Comparison of ENCODE assay signal across 10 cellular contexts in the genomic region with DNA sequence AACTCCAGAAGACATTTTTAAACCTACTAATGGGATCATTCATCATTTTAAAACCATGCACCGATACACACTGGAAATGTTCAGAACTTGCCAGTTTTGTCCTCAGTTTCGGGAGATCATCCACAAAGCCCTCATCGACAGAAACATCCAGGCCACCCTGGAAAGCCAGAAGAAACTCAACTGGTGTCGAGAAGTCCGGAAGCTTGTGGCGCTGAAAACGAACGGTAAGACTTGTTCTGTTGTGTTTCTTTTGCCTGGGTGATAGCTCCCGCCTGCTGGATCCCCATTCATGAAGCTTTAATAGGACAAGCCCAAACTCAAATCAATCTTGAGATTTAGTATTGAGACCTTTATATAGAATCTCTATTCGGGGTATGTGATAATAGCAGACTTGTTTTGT. TPM values are rescaled to one million over a fixed set of nuclear protein-coding genes. Genes with fewer than 3 reads are reported as not detected.
DNase-seq lines count a peak whose midpoint lies in the region; ATAC-seq and TF ChIP-seq lines count a peak whose summit lies in the region.
"Had no signal": no experiment of that assay in that cellular context is flagged by ENCODE, and none has a peak within 500 bp of the region (broad histone marks: within the 10 kb centered on the region; RNA-seq: fewer than 3 reads in every experiment).

No MANE protein-coding gene starts in this region.

- H3K4me1 Mint-ChIP-seq in IgD-negative memory B cell: peaks cover 54 to 67% (median 58%) of the 10 kb centered on the region in 3 donors
- peaks cover 49% of the 10 kb centered on the region for H3K4me1 Mint-ChIP-seq in activated T-helper 1 cell treated with anti-CD3 and anti-CD28 coated beads, Interleukin-12 subunit alpha, Interleukin-12 subunit beta, Interleukin-2, Interleukin-4 antibody, amounts not matched to agents 30 ng/mL and 10 ng/mL and 1 ng/mL, durations not matched to agents 14 hours and 24 hours and 36 hours (ENCODE audit: low read depth)
- peaks cover 20% of the 10 kb centered on the region for H3K4me1 Mint-ChIP-seq in stimulated activated naive CD8-positive, alpha-beta T cell treated with anti-CD3 and anti-CD28 coated beads, Interleukin-15, amount 100 ng/mL, for 72 hours

- H3K4me1 ChIP-seq in hepatocyte (ENCODE audit: insufficient read depth) (peaks cover 6% of the 10 kb centered on the region), adrenal gland (replicated peaks in 1 of 2) (peaks cover 0 to 31% of the 10 kb centered on the region in 2 donors)

- H3K27ac ChIP-seq in hepatocyte (peak overlapping the region; percentile 54), adrenal gland (peak overlapping the region in 2 of 5 donors; percentile 11 to 61)
- H3K27ac ChIP-seq: parathyroid adenoma had no signal

- DNase-seq in activated T-helper 1 cell treated with anti-CD3 and anti-CD28 coated beads, Interleukin-12 subunit alpha, Interleukin-12 subunit beta, Interleukin-2, Interleukin-4 antibody, amounts not matched to agents 30 ng/mL and 10 ng/mL and 1 ng/mL, durations not matched to agents 14 hours and 24 hours and 36 hours (ENCODE audit: low spot score): no peak
- DNase-seq in hepatocyte (ENCODE audit: low spot score): no peak
- DNase-seq in stimulated activated naive CD8-positive, alpha-beta T cell treated with anti-CD3 and anti-CD28 coated beads, Interleukin-15, amount 100 ng/mL, for 72 hours: no peak
- DNase-seq in NCI-H2029 (lab: John Stamatoyannopoulos, UW): no peak
- no peak for DNase-seq in adrenal gland
- DNase-seq: NCI-H510A, T1000 had no signal

- H3K27ac Mint-ChIP-seq in IgD-negative memory B cell: peak overlapping the region; percentile 90 to 99 (median 91)
- peak overlapping the region; percentile 99 for H3K27ac Mint-ChIP-seq in activated T-helper 1 cell treated with anti-CD3 and anti-CD28 coated beads, Interleukin-12 subunit alpha, Interleukin-12 subunit beta, Interleukin-2, Interleukin-4 antibody, amounts not matched to agents 30 ng/mL and 10 ng/mL and 1 ng/mL, durations not matched to agents 14 hours and 24 hours and 36 hours
- peak overlapping the region in 1 of 2 donors; percentile 91 for H3K27ac Mint-ChIP-seq in stimulated activated naive CD8-positive, alpha-beta T cell treated with anti-CD3 and anti-CD28 coated beads, Interleukin-15, amount 100 ng/mL, for 72 hours

- no peaks in the 10 kb centered on the region for H3K27me3 ChIP-seq in hepatocyte
- H3K27me3 ChIP-seq in adrenal gland: no peaks in the 10 kb centered on the region

- peak overlapping the region; percentile 72 for H3K4me2 ChIP-seq in hepatocyte

- peaks cover 4% of the 10 kb centered on the region for H4K20me1 ChIP-seq in hepatocyte (ENCODE audit: insufficient read depth, poor library complexity, severe bottlenecking)

- no peaks in the 10 kb centered on the region for H3K27me3 Mint-ChIP-seq in IgD-negative memory B cell
- no peaks in the 10 kb centered on the region for H3K27me3 Mint-ChIP-seq in activated T-helper 1 cell treated with anti-CD3 and anti-CD28 coated beads, Interleukin-12 subunit alpha, Interleukin-12 subunit beta, Interleukin-2, Interleukin-4 antibody, amounts not matched to agents 30 ng/mL and 10 ng/mL and 1 ng/mL, durations not matched to agents 14 hours and 24 hours and 36 hours (ENCODE audit: insufficient read depth)
- no peaks in the 10 kb centered on the region for H3K27me3 Mint-ChIP-seq in stimulated activated naive CD8-positive, alpha-beta T cell treated with anti-CD3 and anti-CD28 coated beads, Interleukin-15, amount 100 ng/mL, for 72 hours

- ATAC-seq in stimulated activated naive CD8-positive, alpha-beta T cell treated with anti-CD3 and anti-CD28 coated beads, Interleukin-15, amount 100 ng/mL, for 72 hours: no peak
- ATAC-seq in HG02588 (IDR thresholded peaks at IDR 0.05; ENCODE audit: unreplicated experiment): no peak

- H3K9me3 ChIP-seq in hepatocyte (ENCODE audit: low read depth) (no peaks in the 10 kb centered on the region), adrenal gland (replicated peaks in 1 of 3) (no peaks in the 10 kb centered on the region)

- H3K36me3 ChIP-seq in hepatocyte (replicated peaks; ENCODE audit: insufficient read depth, low read depth): peaks cover 6% of the 10 kb centered on the region
- H3K36me3 ChIP-seq in adrenal gland (replicated peaks in 1 of 2): peaks cover 0 to 18% of the 10 kb centered on the region in 2 donors

- H3K36me3 Mint-ChIP-seq in IgD-negative memory B cell: peaks cover 4% of the 10 kb centered on the region
- peaks cover 78% of the 10 kb centered on the region for H3K36me3 Mint-ChIP-seq in activated T-helper 1 cell treated with anti-CD3 and anti-CD28 coated beads, Interleukin-12 subunit alpha, Interleukin-12 subunit beta, Interleukin-2, Interleukin-4 antibody, amounts not matched to agents 30 ng/mL and 10 ng/mL and 1 ng/mL, durations not matched to agents 14 hours and 24 hours and 36 hours (ENCODE audit: low read depth)

- TF ChIP-seq POLR2A in adrenal gland (IDR thresholded peaks at IDR 0.05): no peak

- TF ChIP-seq CTCF in hepatocyte (IDR thresholded peaks at IDR 0.05; ENCODE audit: poor library complexity) (no peak), adrenal gland (IDR thresholded peaks at IDR 0.05) (no peak)

- no peaks in the 10 kb centered on the region for H3K9me3 Mint-ChIP-seq in IgD-negative memory B cell
- no peaks in the 10 kb centered on the region for H3K9me3 Mint-ChIP-seq in activated T-helper 1 cell treated with anti-CD3 and anti-CD28 coated beads, Interleukin-12 subunit alpha, Interleukin-12 subunit beta, Interleukin-2, Interleukin-4 antibody, amounts not matched to agents 30 ng/mL and 10 ng/mL and 1 ng/mL, durations not matched to agents 14 hours and 24 hours and 36 hours
- H3K9me3 Mint-ChIP-seq in stimulated activated naive CD8-positive, alpha-beta T cell treated with anti-CD3 and anti-CD28 coated beads, Interleukin-15, amount 100 ng/mL, for 72 hours: no peaks in the 10 kb centered on the region

- intact Hi-C loops in activated T-helper 1 cell treated with anti-CD3 and anti-CD28 coated beads, Interleukin-12 subunit alpha, Interleukin-12 subunit beta, Interleukin-2, Interleukin-4 antibody, amounts not matched to agents 30 ng/mL and 10 ng/mL and 1 ng/mL, durations not matched to agents 14 hours and 24 hours and 36 hours (cut with micrococcal nuclease): loop anchor here (1.0 kb wide), 1 partner anchor 133 kb away; no protein-coding TSS in a partner anchor
- intact Hi-C loops in adrenal gland (cut with DNase I): loop anchor here in 1 of 2 donors (10.0 kb wide), 1 partner anchor 74 kb away; no protein-coding TSS in a partner anchor

- 88% methylated on average over 10 of the region's 10 CpGs for WGBS in hepatocyte (ENCODE audit: low lambda C conversion rate, missing lambda C conversion rate)
- WGBS in adrenal gland, 4 donors: 62 to 90% (median 82%) methylated on average over 10 of the region's 10 CpGs

- peak overlapping the region; percentile 93 to 99 (median 96) for H3K4me3 Mint-ChIP-seq in IgD-negative memory B cell
- H3K4me3 Mint-ChIP-seq in activated T-helper 1 cell treated with anti-CD3 and anti-CD28 coated beads, Interleukin-12 subunit alpha, Interleukin-12 subunit beta, Interleukin-2, Interleukin-4 antibody, amounts not matched to agents 30 ng/mL and 10 ng/mL and 1 ng/mL, durations not matched to agents 14 hours and 24 hours and 36 hours: peak overlapping the region; percentile 98
- peak overlapping the region; percentile 86 to 93 for H3K4me3 Mint-ChIP-seq in stimulated activated naive CD8-positive, alpha-beta T cell treated with anti-CD3 and anti-CD28 coated beads, Interleukin-15, amount 100 ng/mL, for 72 hours

- H3K4me3 ChIP-seq in hepatocyte: no peak overlapping the region
- peak overlapping the region in 1 of 4 donors; percentile 10 for H3K4me3 ChIP-seq in adrenal gland

- no peak overlapping the region for H2AFZ ChIP-seq in hepatocyte
- H2AFZ ChIP-seq: parathyroid adenoma had no signal

- H3K9me2 ChIP-seq in hepatocyte (replicated peaks; ENCODE audit: insufficient read depth): no peaks in the 10 kb centered on the region

- H3K79me2 ChIP-seq in hepatocyte: peaks cover 56% of the 10 kb centered on the region

RNA-seq across cellular contexts. Expression of gene TNFAIP3, which starts 4.2 kb away (rescaled TPM):
- polyA plus RNA-seq in IgD-negative memory B cell: 40.7 TPM
- total RNA-seq in activated T-helper 1 cell treated with anti-CD3 and anti-CD28 coated beads, Interleukin-12 subunit alpha, Interleukin-12 subunit beta, Interleukin-2, Interleukin-4 antibody, amounts not matched to agents 30 ng/mL and 10 ng/mL and 1 ng/mL, durations not matched to agents 14 hours and 24 hours and 36 hours: 250 and 257 TPM in 2 replicates
- 61.9 and 73.4 TPM in 2 replicates for total RNA-seq in hepatocyte
- polyA plus RNA-seq in hepatocyte: 141 and 164 TPM in 2 replicates
- total RNA-seq in adrenal gland: 10 to 100 TPM in 7 of 8 donors, 1 to 10 TPM in 1; 5.0 to 29.7 (median 17.6) TPM
- polyA plus RNA-seq in adrenal gland: 10 to 100 TPM; 10.5 to 15.5 (median 13.9) TPM
